In the genomic region with DNA sequence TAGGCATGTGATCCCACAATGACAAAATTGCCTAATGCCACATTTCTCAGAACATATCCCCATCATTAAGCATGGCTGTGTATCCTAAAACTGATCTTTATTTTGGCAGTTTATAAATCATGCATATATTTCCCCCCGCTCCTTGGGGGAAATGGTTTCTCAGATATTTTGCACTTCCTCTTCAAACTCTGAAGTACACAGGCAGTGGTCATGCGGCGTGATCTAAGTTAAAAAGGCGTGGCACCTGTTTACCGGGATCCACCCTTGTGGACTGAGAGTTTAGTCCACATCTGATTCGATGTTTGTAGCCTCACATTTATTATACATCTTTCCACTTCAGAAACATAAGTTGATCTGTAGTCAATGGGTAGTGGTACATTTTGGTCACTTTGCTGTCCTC, we compare ENCODE assay signal across 12 cellular contexts. TPM values are rescaled to one million over a fixed set of nuclear protein-coding genes. Genes with fewer than 3 reads are reported as not detected.
DNase-seq lines count a peak whose midpoint lies in the region; ATAC-seq, FAIRE-seq and TF ChIP-seq lines count a peak whose summit lies in the region.
"Had no signal": no experiment of that assay in that cellular context is flagged by ENCODE, and none has a peak within 500 bp of the region (broad histone marks: within the 10 kb centered on the region; RNA-seq: fewer than 3 reads in every experiment).

No MANE protein-coding gene starts in this region.

- TF ChIP-seq CTCF in GM12865 (IDR thresholded peaks at IDR 0.05; ENCODE audit: insufficient read depth, low read depth, low read length, missing control alignments) (no peak), neutrophil (IDR thresholded peaks at IDR 0.05) (no peak), progenitor cell of endocrine pancreas (IDR thresholded peaks at IDR 0.05; ENCODE audit: unreplicated experiment) (no peak)

- H3K36me3 ChIP-seq in neutrophil, result no peaks in the 10 kb centered on the region

- no peak for FAIRE-seq in H54 (lab: Jason Lieb, UNC)

- H3K27me3 ChIP-seq in neutrophil, result no peaks in the 10 kb centered on the region

- H3K4me3 Mint-ChIP-seq in activated naive CD8-positive, alpha-beta T cell treated with anti-CD3 and anti-CD28 coated beads, Interleukin-2, amount 50 U/mL, for 24 hours, result peak overlapping the region; percentile 23
- H3K4me3 Mint-ChIP-seq in progenitor cell of endocrine pancreas (ENCODE audit: low read depth), result no peak overlapping the region
- H3K4me3 Mint-ChIP-seq: HFFc6 had no signal

- no peak for ATAC-seq in activated naive CD8-positive, alpha-beta T cell treated with anti-CD3 and anti-CD28 coated beads, Interleukin-2, amount 50 U/mL, for 24 hours
- no peak for ATAC-seq in HG03442 (IDR thresholded peaks at IDR 0.05; ENCODE audit: unreplicated experiment)

- H3K4me1 ChIP-seq in neutrophil (ENCODE audit: control insufficient read depth in 1 of 2, insufficient read depth in 1 of 2, low read depth in 1 of 2, low read length in 1 of 2), result peaks cover 51 to 53% of the 10 kb centered on the region in 2 experiments
- H3K4me1 ChIP-seq: Caco-2 had no signal

- H3K4me3 ChIP-seq in GM12865 (ENCODE audit: low read depth, low read length), result no peak overlapping the region
- H3K4me3 ChIP-seq in neutrophil (ENCODE audit: low read depth in 1 of 2, low read length in 1 of 2), result peak overlapping the region; percentile 13 to 16

- H3K4me1 Mint-ChIP-seq in activated naive CD8-positive, alpha-beta T cell treated with anti-CD3 and anti-CD28 coated beads, Interleukin-2, amount 50 U/mL, for 24 hours, result peaks cover 65% of the 10 kb centered on the region
- peaks cover 4% of the 10 kb centered on the region for H3K4me1 Mint-ChIP-seq in progenitor cell of endocrine pancreas (ENCODE audit: low read depth)

- H3K27me3 Mint-ChIP-seq in activated naive CD8-positive, alpha-beta T cell treated with anti-CD3 and anti-CD28 coated beads, Interleukin-2, amount 50 U/mL, for 24 hours, result no peaks in the 10 kb centered on the region
- no peaks in the 10 kb centered on the region for H3K27me3 Mint-ChIP-seq in progenitor cell of endocrine pancreas

- H3K27ac Mint-ChIP-seq in activated naive CD8-positive, alpha-beta T cell treated with anti-CD3 and anti-CD28 coated beads, Interleukin-2, amount 50 U/mL, for 24 hours, result no peak overlapping the region
- no peak overlapping the region for H3K27ac Mint-ChIP-seq in progenitor cell of endocrine pancreas
- H3K27ac Mint-ChIP-seq: HFFc6 had no signal

- peaks cover 34% of the 10 kb centered on the region for H3K36me3 Mint-ChIP-seq in activated naive CD8-positive, alpha-beta T cell treated with anti-CD3 and anti-CD28 coated beads, Interleukin-2, amount 50 U/mL, for 24 hours (ENCODE audit: low read depth)
- H3K36me3 Mint-ChIP-seq in progenitor cell of endocrine pancreas (ENCODE audit: insufficient read depth), result no peaks in the 10 kb centered on the region

- H3K27ac ChIP-seq in neutrophil, result peak overlapping the region; percentile 85

- TF ChIP-seq POLR2A in H54 (IDR thresholded peaks at IDR 0.05; ENCODE audit: low read depth, low read length), result no peak

- peak; percentile 68 for DNase-seq in GM12865 (ENCODE audit: low read depth)
- DNase-seq in NOMO-1 treated with DMSO at 0.1 percent for 48 hours (lab: John Stamatoyannopoulos, UW; ENCODE audit: unreplicated experiment), result peak; percentile 61
- DNase-seq in activated naive CD8-positive, alpha-beta T cell treated with anti-CD3 and anti-CD28 coated beads, Interleukin-2, amount 50 U/mL, for 24 hours, result no peak
- no peak for DNase-seq in H54 (ENCODE audit: insufficient read length, low spot score)
- no peak for DNase-seq in progenitor cell of endocrine pancreas (ENCODE audit: low spot score, unreplicated experiment)
- DNase-seq: Caco-2, NCI-H1436 treated with DMSO at 0.1 percent for 48 hours, NCI-H524, SHP77 treated with DMSO at 0.1 percent for 48 hours had no signal

- H3K9me3 ChIP-seq in neutrophil, result no peaks in the 10 kb centered on the region
- H3K9me3 ChIP-seq: Caco-2 had no signal

- no peaks in the 10 kb centered on the region for H3K9me3 Mint-ChIP-seq in activated naive CD8-positive, alpha-beta T cell treated with anti-CD3 and anti-CD28 coated beads, Interleukin-2, amount 50 U/mL, for 24 hours
- H3K9me3 Mint-ChIP-seq in progenitor cell of endocrine pancreas (ENCODE audit: low read depth), result no peaks in the 10 kb centered on the region
- H3K9me3 Mint-ChIP-seq: HFFc6 had no signal

RNA-seq across cellular contexts. Expression of a gene that starts 51.4 kb away (rescaled TPM):
- 124 and 139 TPM in 2 replicates for total RNA-seq in progenitor cell of endocrine pancreas

Comparison
In these comparisons a context has a peak if more than half of its experiments do, and no peak if none do; other contexts are left out.
1. DNase-seq: peak in GM12865 (single experiment) and NOMO-1 treated with DMSO at 0.1 percent for 48 hours (single experiment); none in activated naive CD8-positive, alpha-beta T cell treated with anti-CD3 and anti-CD28 coated beads, Interleukin-2, amount 50 U/mL, for 24 hours (single experiment), H54 (single experiment) and progenitor cell of endocrine pancreas (single experiment).